ENCODE assay signal across 9 cellular contexts in genomic region chr14:68822132-68822651, GRCh38. TPM values are rescaled to one million over a fixed set of nuclear protein-coding genes. Genes with fewer than 3 reads are reported as not detected.
A peak's percentile ranks its signal among the peaks of the same experiment; 100 is the strongest.
DNase-seq lines count a peak whose midpoint lies in the region; ATAC-seq and TF ChIP-seq lines count a peak whose summit lies in the region.
"Had no signal": no experiment of that assay in that cellular context is flagged by ENCODE, and none has a peak within 500 bp of the region (broad histone marks: within the 10 kb centered on the region; RNA-seq: fewer than 3 reads in every experiment).

No MANE protein-coding gene starts in this region.

- no peak for TF ChIP-seq POLR2A in uterus (IDR thresholded peaks at IDR 0.05)

- peak; percentile 59 for ATAC-seq in GM18502 (IDR thresholded peaks at IDR 0.05; ENCODE audit: poor library complexity, unreplicated experiment)
- peak; percentile 44 for ATAC-seq in GM21360 (IDR thresholded peaks at IDR 0.05; ENCODE audit: unreplicated experiment)
- ATAC-seq in HG03342 (IDR thresholded peaks at IDR 0.05; ENCODE audit: unreplicated experiment), result peak; percentile 73

- no peaks in the 10 kb centered on the region for H3K27me3 ChIP-seq in uterus

- TF ChIP-seq CTCF in uterus (IDR thresholded peaks at IDR 0.05), result no peak

- H3K9me3 ChIP-seq in uterus, result no peaks in the 10 kb centered on the region

- no peaks in the 10 kb centered on the region for H3K36me3 ChIP-seq in uterus

- H3K4me1 ChIP-seq in uterus, result no peaks in the 10 kb centered on the region

- H3K4me3 ChIP-seq in uterus, result no peak overlapping the region

- DNase-seq in germinal center (ENCODE audit: low spot score) (peak; percentile 72), NCI-H2107 treated with DMSO at 0.1 percent for 48 hours (lab: John Stamatoyannopoulos, UW; ENCODE audit: unreplicated experiment) (no peak), GOT3 (lab: John Stamatoyannopoulos, UW) (no peak), uterus (no peak)
- no peak for DNase-seq in stimulated activated CD4-positive, alpha-beta T cell treated with anti-CD3 and anti-CD28 coated beads, Interleukin-4, amount 100 ng/mL, for 24 hours
- DNase-seq: NCI-H69 had no signal

- no peak overlapping the region for H3K27ac ChIP-seq in uterus

- intact Hi-C loops in uterus (cut with DNase I; ENCODE audit: low total_unique reads), result no loop called here

RNA-seq across cellular contexts. Expression of gene ZFP36L1, which starts 29.3 kb away (rescaled TPM):
- 100 to 1,000 TPM; 170 to 564 (median 315) TPM for total RNA-seq in uterus
